12 cellular contexts compared by ENCODE assay signal in the genomic region with DNA sequence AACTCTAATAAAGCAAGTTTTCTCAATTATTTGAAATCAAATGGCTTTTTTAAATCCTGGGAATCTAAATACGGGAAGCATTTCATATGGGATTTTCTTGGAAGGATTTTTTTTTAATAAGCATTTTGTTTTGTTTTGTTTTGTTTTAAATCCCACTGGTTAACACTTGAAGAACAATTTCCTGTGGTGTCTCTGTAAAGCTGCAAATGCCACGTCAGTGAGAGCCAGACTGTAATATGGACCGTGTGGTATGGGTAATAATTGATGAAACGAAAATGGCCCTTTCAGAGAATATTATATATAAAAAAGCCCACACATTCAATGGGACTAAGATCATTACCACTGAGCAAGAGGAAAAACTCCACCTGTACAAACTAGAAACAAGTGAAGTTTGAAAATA. TPM values are rescaled to one million over a fixed set of nuclear protein-coding genes. Genes with fewer than 3 reads are reported as not detected.
DNase-seq lines count a peak whose midpoint lies in the region; ATAC-seq lines count a peak whose summit lies in the region.
"Had no signal": no experiment of that assay in that cellular context is flagged by ENCODE, and none has a peak within 500 bp of the region (broad histone marks: within the 10 kb centered on the region; RNA-seq: fewer than 3 reads in every experiment).

No MANE protein-coding gene starts in this region.

- CTCF ChIA-PET in activated CD4-positive, alpha-beta T cell treated with anti-CD3 and anti-CD28 coated beads, Interleukin-2, amount 10 ng/mL, durations not matched to agents 7 days and 5 days (lab: Charles Lee): interaction anchor here (0.6 to 1.7 kb wide), 3 partner anchors 15 to 36 kb away, joined by 3 to 4 read pairs (median 3); no protein-coding TSS in a partner anchor

- H3K27ac ChIP-seq in mesendoderm (ENCODE audit: low read depth, low read length): no peak overlapping the region
- H3K27ac ChIP-seq: heart right ventricle, sigmoid colon had no signal

- no CpG with 5 or more reads among the region's 4 CpGs for whole genome bisulfite sequencing in mesendoderm (ENCODE audit: extremely low coverage, insufficient coverage, low lambda C conversion rate)

- peak overlapping the region; percentile 56 for H3K4me3 Mint-ChIP-seq in activated T-helper 1 cell treated with anti-CD3 and anti-CD28 coated beads, Interleukin-12 subunit alpha, Interleukin-12 subunit beta, Interleukin-2, Interleukin-4 antibody, amounts not matched to agents 30 ng/mL and 10 ng/mL and 1 ng/mL, durations not matched to agents 14 hours and 24 hours and 36 hours
- H3K4me3 Mint-ChIP-seq in activated CD4-positive, alpha-beta T cell treated with anti-CD3 and anti-CD28 coated beads, Interleukin-2, amount 10 ng/mL, durations not matched to agents 7 days and 5 days: no peak overlapping the region

- intact Hi-C loops in activated T-helper 1 cell treated with anti-CD3 and anti-CD28 coated beads, Interleukin-12 subunit alpha, Interleukin-12 subunit beta, Interleukin-2, Interleukin-4 antibody, amounts not matched to agents 30 ng/mL and 10 ng/mL and 1 ng/mL, durations not matched to agents 14 hours and 24 hours and 36 hours (cut with micrococcal nuclease): loop anchor here (1.0 to 2.0 kb wide), 4 partner anchors 17 to 93 kb away; a partner anchor contains a TSS

- no peak overlapping the region for H3K27ac Mint-ChIP-seq in activated T-helper 1 cell treated with anti-CD3 and anti-CD28 coated beads, Interleukin-12 subunit alpha, Interleukin-12 subunit beta, Interleukin-2, Interleukin-4 antibody, amounts not matched to agents 30 ng/mL and 10 ng/mL and 1 ng/mL, durations not matched to agents 14 hours and 24 hours and 36 hours
- H3K27ac Mint-ChIP-seq in activated CD4-positive, alpha-beta T cell treated with anti-CD3 and anti-CD28 coated beads, Interleukin-2, amount 10 ng/mL, durations not matched to agents 7 days and 5 days: no peak overlapping the region

- no peak overlapping the region for H2BK120ac ChIP-seq in mesendoderm (ENCODE audit: low read depth, low read length)

- H3K9ac ChIP-seq in mesendoderm (ENCODE audit: low read length): no peak overlapping the region

- H3K79me2 ChIP-seq in mesendoderm (ENCODE audit: control insufficient read depth, insufficient read depth, low read length): no peaks in the 10 kb centered on the region

- H3K36me3 ChIP-seq in mesendoderm (ENCODE audit: control insufficient read depth, insufficient read depth, low read length): no peaks in the 10 kb centered on the region
- H3K36me3 ChIP-seq: heart right ventricle, sigmoid colon had no signal

- POLR2A ChIA-PET in activated CD4-positive, alpha-beta T cell treated with anti-CD3 and anti-CD28 coated beads, Interleukin-2, amount 10 ng/mL, durations not matched to agents 7 days and 5 days (lab: Charles Lee): interaction anchor here (0.6 to 1.0 kb wide), 2 partner anchors 20 to 33 kb away, joined by 4 read pairs; no protein-coding TSS in a partner anchor

- H3K4me1 Mint-ChIP-seq in activated T-helper 1 cell treated with anti-CD3 and anti-CD28 coated beads, Interleukin-12 subunit alpha, Interleukin-12 subunit beta, Interleukin-2, Interleukin-4 antibody, amounts not matched to agents 30 ng/mL and 10 ng/mL and 1 ng/mL, durations not matched to agents 14 hours and 24 hours and 36 hours (ENCODE audit: low read depth): peaks cover 28% of the 10 kb centered on the region
- peaks cover 18% of the 10 kb centered on the region for H3K4me1 Mint-ChIP-seq in activated CD4-positive, alpha-beta T cell treated with anti-CD3 and anti-CD28 coated beads, Interleukin-2, amount 10 ng/mL, durations not matched to agents 7 days and 5 days

- peak; percentile 59 for ATAC-seq in GM18520 (IDR thresholded peaks at IDR 0.05; ENCODE audit: unreplicated experiment)
- ATAC-seq in GM21390 (IDR thresholded peaks at IDR 0.05; ENCODE audit: unreplicated experiment): peak; percentile 68
- peak; percentile 72 for ATAC-seq in HG03108 (IDR thresholded peaks at IDR 0.05; ENCODE audit: unreplicated experiment)

- no peaks in the 10 kb centered on the region for H3K27me3 ChIP-seq in mesendoderm (ENCODE audit: insufficient read depth, low read length, poor library complexity)

- H3K4me2 ChIP-seq in mesendoderm (ENCODE audit: low read length): no peak overlapping the region

- no peak overlapping the region for H2AK5ac ChIP-seq in mesendoderm (ENCODE audit: low read length)

- no peaks in the 10 kb centered on the region for H3K36me3 Mint-ChIP-seq in activated T-helper 1 cell treated with anti-CD3 and anti-CD28 coated beads, Interleukin-12 subunit alpha, Interleukin-12 subunit beta, Interleukin-2, Interleukin-4 antibody, amounts not matched to agents 30 ng/mL and 10 ng/mL and 1 ng/mL, durations not matched to agents 14 hours and 24 hours and 36 hours (ENCODE audit: low read depth)
- H3K36me3 Mint-ChIP-seq in activated CD4-positive, alpha-beta T cell treated with anti-CD3 and anti-CD28 coated beads, Interleukin-2, amount 10 ng/mL, durations not matched to agents 7 days and 5 days (ENCODE audit: low read depth): peaks cover 2% of the 10 kb centered on the region

- no peak overlapping the region for H4K5ac ChIP-seq in mesendoderm (ENCODE audit: low read length)

- no peak overlapping the region for H3K4me3 ChIP-seq in mesendoderm (ENCODE audit: low read length)
- H3K4me3 ChIP-seq: heart right ventricle, sigmoid colon had no signal

- H2BK5ac ChIP-seq in mesendoderm (ENCODE audit: low read length): no peak overlapping the region

- H3K27me3 Mint-ChIP-seq in activated T-helper 1 cell treated with anti-CD3 and anti-CD28 coated beads, Interleukin-12 subunit alpha, Interleukin-12 subunit beta, Interleukin-2, Interleukin-4 antibody, amounts not matched to agents 30 ng/mL and 10 ng/mL and 1 ng/mL, durations not matched to agents 14 hours and 24 hours and 36 hours (ENCODE audit: insufficient read depth): peaks cover 3% of the 10 kb centered on the region
- peaks cover 15% of the 10 kb centered on the region for H3K27me3 Mint-ChIP-seq in activated CD4-positive, alpha-beta T cell treated with anti-CD3 and anti-CD28 coated beads, Interleukin-2, amount 10 ng/mL, durations not matched to agents 7 days and 5 days

- no peak overlapping the region for H3K23ac ChIP-seq in mesendoderm (ENCODE audit: low read length)

- H3K79me1 ChIP-seq in mesendoderm (ENCODE audit: low read length): no peaks in the 10 kb centered on the region

- DNase-seq in activated T-helper 1 cell treated with anti-CD3 and anti-CD28 coated beads, Interleukin-12 subunit alpha, Interleukin-12 subunit beta, Interleukin-2, Interleukin-4 antibody, amounts not matched to agents 30 ng/mL and 10 ng/mL and 1 ng/mL, durations not matched to agents 14 hours and 24 hours and 36 hours (ENCODE audit: low spot score): no peak
- DNase-seq in mesendoderm (no peak), NCI-H2107 treated with DMSO at 0.1 percent for 48 hours (lab: John Stamatoyannopoulos, UW; ENCODE audit: unreplicated experiment) (no peak), NCI-H226 (no peak)
- DNase-seq in activated CD4-positive, alpha-beta T cell treated with anti-CD3 and anti-CD28 coated beads, Interleukin-2, amount 10 ng/mL, durations not matched to agents 7 days and 5 days: no peak
- DNase-seq: effector CD4-positive, alpha-beta T cell; heart right ventricle; NCI-H2171 treated with DMSO at 0.1 percent for 48 hours; sigmoid colon had no signal

- no peak overlapping the region for H3K4ac ChIP-seq in mesendoderm (ENCODE audit: low read depth, low read length)

- H3K4me1 ChIP-seq in mesendoderm (ENCODE audit: control insufficient read depth, low read depth, low read length): no peaks in the 10 kb centered on the region
- H3K4me1 ChIP-seq: heart right ventricle, sigmoid colon had no signal

- no peak overlapping the region for H4K8ac ChIP-seq in mesendoderm (ENCODE audit: low read depth, low read length)

- no peaks in the 10 kb centered on the region for H3K9me3 Mint-ChIP-seq in activated T-helper 1 cell treated with anti-CD3 and anti-CD28 coated beads, Interleukin-12 subunit alpha, Interleukin-12 subunit beta, Interleukin-2, Interleukin-4 antibody, amounts not matched to agents 30 ng/mL and 10 ng/mL and 1 ng/mL, durations not matched to agents 14 hours and 24 hours and 36 hours
- H3K9me3 Mint-ChIP-seq in activated CD4-positive, alpha-beta T cell treated with anti-CD3 and anti-CD28 coated beads, Interleukin-2, amount 10 ng/mL, durations not matched to agents 7 days and 5 days: no peaks in the 10 kb centered on the region

- no peak overlapping the region for H2BK15ac ChIP-seq in mesendoderm (replicated peaks; ENCODE audit: low read depth)

- no peak overlapping the region for H3K18ac ChIP-seq in mesendoderm (ENCODE audit: low read length)

- no peak overlapping the region for H3K56ac ChIP-seq in mesendoderm (ENCODE audit: low read length)

RNA-seq across cellular contexts. Expression of a gene that starts 33.9 kb away (rescaled TPM):
- total RNA-seq in activated T-helper 1 cell treated with anti-CD3 and anti-CD28 coated beads, Interleukin-12 subunit alpha, Interleukin-12 subunit beta, Interleukin-2, Interleukin-4 antibody, amounts not matched to agents 30 ng/mL and 10 ng/mL and 1 ng/mL, durations not matched to agents 14 hours and 24 hours and 36 hours: 46.5 and 52.1 TPM in 2 replicates
- polyA plus RNA-seq in mesendoderm (2013, experiment 1 of 2): 10.9 TPM
- 10.4 TPM for polyA plus RNA-seq in mesendoderm (2013, experiment 2 of 2)
- 1 to 10 TPM; 8.1 to 8.7 TPM for total RNA-seq in activated CD4-positive, alpha-beta T cell treated with anti-CD3 and anti-CD28 coated beads, Interleukin-2, amount 10 ng/mL, durations not matched to agents 7 days and 5 days
